Comparison of ENCODE assay signal across 8 cellular contexts in the genomic region with DNA sequence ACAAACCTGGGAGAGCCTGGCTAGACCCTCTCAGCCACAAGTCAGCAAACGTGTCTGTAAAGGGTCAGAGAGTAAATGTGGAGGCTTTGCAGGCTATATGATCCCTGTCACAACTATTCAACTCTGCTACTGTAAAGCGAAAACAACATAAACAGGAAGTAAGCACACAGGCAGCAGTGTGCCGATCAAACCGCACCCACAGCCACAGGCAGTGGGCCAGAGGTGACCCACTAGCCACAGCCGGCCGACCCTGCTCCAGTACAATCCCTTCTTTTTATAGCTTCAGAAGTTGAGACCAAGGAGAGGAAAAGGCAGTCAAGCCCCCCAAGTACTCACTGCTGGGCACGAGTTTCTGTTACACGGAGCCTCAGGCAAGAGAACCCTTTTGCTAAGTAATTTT.
DNase-seq lines count a peak whose midpoint lies in the region; ATAC-seq, FAIRE-seq and TF ChIP-seq lines count a peak whose summit lies in the region.

No MANE protein-coding gene starts in this region.

- H2AFZ ChIP-seq in HepG2 (ENCODE audit: low read length), result peak overlapping the region; percentile 34

- H3K9me3 ChIP-seq in CD4-positive, alpha-beta memory T cell (ENCODE audit: control insufficient read depth in 1 of 2, low read length in 2 of 2), result no peaks in the 10 kb centered on the region
- H3K9me3 ChIP-seq in Peyer's patch (no peaks in the 10 kb centered on the region), HepG2 (ENCODE audit: low read length) (no peaks in the 10 kb centered on the region)

- H3K36me3 ChIP-seq in CD4-positive, alpha-beta memory T cell (ENCODE audit: insufficient read depth, low read length), result no peaks in the 10 kb centered on the region
- H3K36me3 ChIP-seq in Peyer's patch, result no peaks in the 10 kb centered on the region
- H3K36me3 ChIP-seq in HepG2 (replicated peaks in 1 of 2; ENCODE audit: control insufficient read depth in 1 of 2, insufficient read depth in 2 of 2, low read length in 2 of 2), result no peaks in the 10 kb centered on the region

- no peak overlapping the region for H3K9ac ChIP-seq in HepG2 (ENCODE audit: insufficient read depth, low read depth, low read length)

- peak in 4 of 5 donors; percentile 7 to 22 (median 16) for DNase-seq in CD4-positive, alpha-beta memory T cell
- DNase-seq in Peyer's patch, result peak in 2 of 3 donors; percentile 31 to 55
- no peak for DNase-seq in HepG2 (ENCODE audit: low spot score)
- no peak for DNase-seq in GM03348 (ENCODE audit: low spot score)
- DNase-seq in SW 1271 (lab: John Stamatoyannopoulos, UW), result no peak
- no peak for DNase-seq in kidney glomerular epithelial cell (lab: John Stamatoyannopoulos, UW)
- no peak for DNase-seq in stimulated activated CD4-positive, alpha-beta T cell treated with anti-CD3 and anti-CD28 coated beads, Interleukin-1b, Interleukin-23, amount 100 ng/mL, for 48 hours

- peak overlapping the region; percentile 13; the same call in 1 of the 2 replicates for H3K4me2 ChIP-seq in HepG2 (ENCODE audit: low read depth, low read length)

- TF ChIP-seq EP300 in HepG2 (IDR thresholded peaks at IDR 0.05; ENCODE audit: low read depth in 2 of 2, low read length in 2 of 2) (no peak), HepG2 (CRISPR knock-in tag; IDR thresholded peaks at IDR 0.05; ENCODE audit: borderline replicate concordance) (no peak)

- peak overlapping the region; percentile 69 to 90 (median 82) for H3K4me3 Mint-ChIP-seq in CD4-positive, alpha-beta memory T cell

- no peaks in the 10 kb centered on the region for H3K27me3 ChIP-seq in CD4-positive, alpha-beta memory T cell (ENCODE audit: insufficient read depth, low read length)
- H3K27me3 ChIP-seq in Peyer's patch, result no peaks in the 10 kb centered on the region
- no peaks in the 10 kb centered on the region for H3K27me3 ChIP-seq in HepG2 (ENCODE audit: control insufficient read depth in 1 of 2, insufficient read depth in 2 of 2, low read length in 2 of 2)

- TF ChIP-seq CTCF in Peyer's patch (IDR thresholded peaks at IDR 0.05), result no peak
- no peak for TF ChIP-seq CTCF in HepG2 (CRISPR knock-in tag; IDR thresholded peaks at IDR 0.05)

- peak overlapping the region; percentile 24 for H3K27ac ChIP-seq in CD4-positive, alpha-beta memory T cell (ENCODE audit: low read depth, low read length)
- H3K27ac ChIP-seq in Peyer's patch, result peak overlapping the region in 2 of 4 donors; percentile 13 to 21
- H3K27ac ChIP-seq in HepG2 (ENCODE audit: extremely low read length, insufficient read depth, low read length), result no peak overlapping the region

- no peak for TF ChIP-seq POLR2A in Peyer's patch (IDR thresholded peaks at IDR 0.05)
- TF ChIP-seq POLR2A in HepG2 (IDR thresholded peaks at IDR 0.05; ENCODE audit: insufficient read depth in 1 of 2, low read depth in 2 of 2, low read length in 2 of 2), result no peak

- no peaks in the 10 kb centered on the region for H4K20me1 ChIP-seq in HepG2 (ENCODE audit: insufficient read depth, low read length)

- peaks cover 11 to 37% (median 23%) of the 10 kb centered on the region in 4 donors for H3K4me1 Mint-ChIP-seq in CD4-positive, alpha-beta memory T cell

- no peak for FAIRE-seq in HepG2 (lab: Jason Lieb, UNC)

- CTCF ChIA-PET in CD4-positive, alpha-beta memory T cell (lab: Charles Lee; ENCODE audit: partially characterized antibody), result interaction anchor here (2.1 kb wide), 1 partner anchor 28 kb away, joined by 6 read pairs; no protein-coding TSS in a partner anchor
- CTCF ChIA-PET in HepG2 (lab: Yijun Ruan, JAX; ENCODE audit: low intra/inter-chr PET ratio, low total read pairs), result no interaction called here

- in situ Hi-C loops in HepG2 (cut with HindIII; ENCODE audit: extremely low pct_ligation_motif_present, low pct_unique_long_range_greater_than_20kb), result no loop called here

- no peaks in the 10 kb centered on the region for H3K9me3 Mint-ChIP-seq in CD4-positive, alpha-beta memory T cell

- ATAC-seq in GM21786 (IDR thresholded peaks at IDR 0.05; ENCODE audit: unreplicated experiment), result peak; percentile 61
- ATAC-seq in HepG2, result no peak

- H3K27me3 Mint-ChIP-seq in CD4-positive, alpha-beta memory T cell, result no peaks in the 10 kb centered on the region

- POLR2A ChIA-PET in CD4-positive, alpha-beta memory T cell (lab: Charles Lee; ENCODE audit: partially characterized antibody), result no interaction called here
- POLR2A ChIA-PET in HepG2 (lab: Yijun Ruan, JAX), result no interaction called here

- TF ChIP-seq RAD21 in HepG2 (CRISPR knock-in tag; IDR thresholded peaks at IDR 0.05), result no peak

- no peaks in the 10 kb centered on the region for H3K36me3 Mint-ChIP-seq in CD4-positive, alpha-beta memory T cell

- WGBS in HepG2 (ENCODE audit: low lambda C conversion rate), result 81% methylated on average over 8 of the region's 8 CpGs

- peaks cover 16% of the 10 kb centered on the region for H3K4me1 ChIP-seq in CD4-positive, alpha-beta memory T cell (ENCODE audit: insufficient read depth, low read length)
- H3K4me1 ChIP-seq in Peyer's patch, result no peaks in the 10 kb centered on the region
- H3K4me1 ChIP-seq in HepG2 (ENCODE audit: insufficient read depth, low read length), result peaks cover 48% of the 10 kb centered on the region

- peak overlapping the region; percentile 36 to 96 (median 88) for H3K27ac Mint-ChIP-seq in CD4-positive, alpha-beta memory T cell

- intact Hi-C loops in CD4-positive, alpha-beta memory T cell (cut with micrococcal nuclease), result no loop called here
- intact Hi-C loops in HepG2 (cut with micrococcal nuclease; ENCODE audit: unreplicated experiment), result no loop called here

- no TSS peak for BruUV-seq in HepG2 (replicated peaks; lab: Mats Ljungman, UMichigan)

- H3K4me3 ChIP-seq in CD4-positive, alpha-beta memory T cell (ENCODE audit: low read length in 2 of 2), result peak overlapping the region in 1 of 2 donors; percentile 19
- H3K4me3 ChIP-seq in Peyer's patch, result peak overlapping the region in 1 of 4 donors; percentile 16
- no peak overlapping the region for H3K4me3 ChIP-seq in HepG2 (replicated peaks in 1 of 3; ENCODE audit: insufficient read depth in 1 of 3, low read depth in 2 of 3, low read length in 3 of 3)

- no peaks in the 10 kb centered on the region for H3K79me2 ChIP-seq in HepG2 (ENCODE audit: insufficient read depth, low read length)

TF ChIP-seq in HepG2, 621 proteins besides CTCF, POLR2A, EP300 and RAD21:
- TF ChIP-seq ZBTB38 (CRISPR knock-in tag; IDR thresholded peaks at IDR 0.05), result peak; percentile 88
- TF ChIP-seq GABPA (IDR thresholded peaks at IDR 0.05; ENCODE audit: low read depth, low read length), result no peak
- TF ChIP-seq GABPA (CRISPR knock-in tag; IDR thresholded peaks at IDR 0.05; ENCODE audit: low read depth), result peak; percentile 55
- no peak for TF ChIP-seq TCF7 (IDR thresholded peaks at IDR 0.05; ENCODE audit: low read depth)
- TF ChIP-seq, protein P1, sequence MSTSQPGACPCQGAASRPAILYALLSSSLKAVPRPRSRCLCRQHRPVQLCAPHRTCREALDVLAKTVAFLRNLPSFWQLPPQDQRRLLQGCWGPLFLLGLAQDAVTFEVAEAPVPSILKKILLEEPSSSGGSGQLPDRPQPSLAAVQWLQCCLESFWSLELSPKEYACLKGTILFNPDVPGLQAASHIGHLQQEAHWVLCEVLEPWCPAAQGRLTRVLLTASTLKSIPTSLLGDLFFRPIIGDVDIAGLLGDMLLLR (CRISPR knock-in tag; IDR thresholded peaks at IDR 0.05), result no peak
- no peak for TF ChIP-seq ZNF235 (CRISPR knock-in tag; IDR thresholded peaks at IDR 0.05; ENCODE audit: borderline replicate concordance)
- TF ChIP-seq, protein P2, sequence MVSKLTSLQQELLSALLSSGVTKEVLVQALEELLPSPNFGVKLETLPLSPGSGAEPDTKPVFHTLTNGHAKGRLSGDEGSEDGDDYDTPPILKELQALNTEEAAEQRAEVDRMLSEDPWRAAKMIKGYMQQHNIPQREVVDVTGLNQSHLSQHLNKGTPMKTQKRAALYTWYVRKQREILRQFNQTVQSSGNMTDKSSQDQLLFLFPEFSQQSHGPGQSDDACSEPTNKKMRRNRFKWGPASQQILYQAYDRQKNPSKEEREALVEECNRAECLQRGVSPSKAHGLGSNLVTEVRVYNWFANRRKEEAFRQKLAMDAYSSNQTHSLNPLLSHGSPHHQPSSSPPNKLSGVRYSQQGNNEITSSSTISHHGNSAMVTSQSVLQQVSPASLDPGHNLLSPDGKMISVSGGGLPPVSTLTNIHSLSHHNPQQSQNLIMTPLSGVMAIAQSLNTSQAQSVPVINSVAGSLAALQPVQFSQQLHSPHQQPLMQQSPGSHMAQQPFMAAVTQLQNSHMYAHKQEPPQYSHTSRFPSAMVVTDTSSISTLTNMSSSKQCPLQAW (CRISPR knock-in tag; IDR thresholded peaks at IDR 0.05), result 0 out of 2 replicates have a peak, but pooled peaks have one; percentile 11
- no peak for TF ChIP-seq CHCHD3 (CRISPR knock-in tag; IDR thresholded peaks at IDR 0.05)
- no peak for TF ChIP-seq ZNF143 (CRISPR knock-in tag; IDR thresholded peaks at IDR 0.05)
- no peak for TF ChIP-seq ZNF616 (CRISPR knock-in tag; IDR thresholded peaks at IDR 0.05; ENCODE audit: low read depth)

Comparison
In these comparisons a context has a peak if more than half of its experiments do, and no peak if none do; other contexts are left out.
1. DNase-seq: peak in CD4-positive, alpha-beta memory T cell (4 of 5) and Peyer's patch (2 of 3); none in HepG2 (single experiment), GM03348 (single experiment), SW 1271 (0 of 2), kidney glomerular epithelial cell (single experiment) and stimulated activated CD4-positive, alpha-beta T cell treated with anti-CD3 and anti-CD28 coated beads, Interleukin-1b, Interleukin-23, amount 100 ng/mL, for 48 hours (single experiment).